8 cellular contexts compared by ENCODE assay signal in the genomic region with DNA sequence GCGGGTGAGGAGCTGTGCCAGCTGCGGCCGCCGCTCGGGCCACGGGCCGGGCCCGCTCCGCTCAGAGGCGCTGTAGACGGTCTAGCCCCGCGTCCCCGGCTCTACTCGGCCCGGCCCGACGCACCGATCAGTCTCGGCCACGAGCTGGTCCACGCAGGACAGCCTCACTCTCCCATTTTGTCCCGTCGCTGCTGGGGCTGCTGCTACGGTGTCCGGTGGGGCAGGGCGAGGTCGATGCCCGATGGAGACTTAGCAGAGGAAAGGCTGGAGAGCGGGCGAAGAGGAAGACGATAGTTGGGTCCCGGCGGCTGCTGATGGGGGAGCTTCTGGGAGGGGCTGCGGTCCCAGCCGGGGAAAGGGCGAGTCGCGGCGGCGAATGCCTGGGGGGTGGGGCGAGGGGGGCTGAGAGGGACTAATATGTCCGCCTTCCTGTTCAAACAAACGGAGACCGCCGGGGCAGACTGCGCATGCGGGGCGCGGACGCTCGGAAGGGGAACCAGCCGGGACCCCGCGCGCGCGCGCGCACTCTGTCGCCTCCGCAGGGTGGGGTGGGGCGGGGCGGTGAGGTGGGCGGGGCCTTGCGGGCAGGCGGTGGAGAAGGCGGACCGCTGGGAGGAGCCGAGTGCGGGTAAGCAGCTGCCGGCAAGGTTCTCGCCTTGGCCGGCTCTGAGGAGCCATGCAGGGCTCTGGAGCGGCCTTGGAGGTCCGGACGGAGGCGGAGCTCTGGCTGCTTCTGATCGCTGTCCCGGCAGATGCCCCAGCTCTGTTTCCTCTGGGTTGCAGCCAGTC. TPM values are rescaled to one million over a fixed set of nuclear protein-coding genes. Genes with fewer than 3 reads are reported as not detected.
DNase-seq lines count a peak whose midpoint lies in the region; ATAC-seq, FAIRE-seq and TF ChIP-seq lines count a peak whose summit lies in the region.

Gene ROCK1, minus strand, starts transcription at position 463 of the 789 bp plus-strand sequence. CDS start 903 bp downstream, outside the sequence.

- H3K36me3 ChIP-seq in GM06990 (ENCODE audit: control insufficient read depth, insufficient read depth, low read length), result no peaks in the 10 kb centered on the region
- no peaks in the 10 kb centered on the region for H3K36me3 ChIP-seq in neuronal stem cell (replicated peaks in 1 of 2; ENCODE audit: control insufficient read depth in 2 of 2, insufficient read depth in 2 of 2, low read length in 2 of 2)
- H3K36me3 ChIP-seq in subcutaneous abdominal adipose tissue (ENCODE audit: control insufficient read depth in 5 of 5, insufficient read depth in 5 of 5, low read length in 5 of 5), result no peaks in the 10 kb centered on the region

- H4K8ac ChIP-seq in neuronal stem cell (ENCODE audit: low read depth, low read length), result peak within 1 kb of the TSS; percentile 43

- peak within 1 kb of the TSS; percentile 93 for H2BK5ac ChIP-seq in neuronal stem cell (ENCODE audit: low read length)

- CTCF ChIA-PET in activated naive CD4-positive, alpha-beta T cell treated with anti-CD3 and anti-CD28 coated beads for 36 hours (lab: Charles Lee), result interaction anchor here (0.6 to 1.6 kb wide), 3 partner anchors 63 to 138 kb away, joined by 3 to 5 read pairs (median 3); no protein-coding TSS in a partner anchor

- peak within 1 kb of the TSS; percentile 100 for H3K18ac ChIP-seq in neuronal stem cell (ENCODE audit: low read length)

- TF ChIP-seq CTCF in GM06990 (IDR thresholded peaks at IDR 0.05; ENCODE audit: insufficient read depth, low read length, poor library complexity, severe bottlenecking) (no peak), NB4 (IDR thresholded peaks at IDR 0.05; ENCODE audit: low read depth, low read length) (no peak)

- H2BK12ac ChIP-seq in neuronal stem cell (ENCODE audit: low read length), result peak within 1 kb of the TSS; percentile 97

- H4K91ac ChIP-seq in neuronal stem cell (ENCODE audit: low read depth, low read length, poor library complexity), result no peak within 1 kb of the TSS

- H3K14ac ChIP-seq in neuronal stem cell (ENCODE audit: low read length), result peak within 1 kb of the TSS; percentile 99

- peak within 1 kb of the TSS; percentile 99 for H3K9ac ChIP-seq in neuronal stem cell (ENCODE audit: low read depth, low read length, poor library complexity)
- H3K9ac ChIP-seq in subcutaneous abdominal adipose tissue (ENCODE audit: low read length in 5 of 5), result peak within 1 kb of the TSS; percentile 85 to 97 (median 92)

- H3K4me2 ChIP-seq in neuronal stem cell (ENCODE audit: insufficient read depth, low read length, poor library complexity, severe bottlenecking), result peak within 1 kb of the TSS; percentile 87

- no peaks in the 10 kb centered on the region for H3K9me3 Mint-ChIP-seq in activated naive CD4-positive, alpha-beta T cell treated with anti-CD3 and anti-CD28 coated beads for 36 hours

- H3K27ac ChIP-seq in neuronal stem cell (replicated peaks; ENCODE audit: low read length) (peak within 1 kb of the TSS; percentile 97), subcutaneous abdominal adipose tissue (ENCODE audit: low read depth, low read length) (peak within 1 kb of the TSS; percentile 95)

- peaks cover 3 to 8% of the 10 kb centered on the region in 2 donors for H3K4me1 ChIP-seq in neuronal stem cell (ENCODE audit: control insufficient read depth in 2 of 2, insufficient read depth in 1 of 2, low read depth in 1 of 2, low read length in 2 of 2)
- H3K4me1 ChIP-seq in subcutaneous abdominal adipose tissue (ENCODE audit: control insufficient read depth in 5 of 5, insufficient read depth in 5 of 5, low read length in 5 of 5), result peaks cover 0 to 49% (median 37%) of the 10 kb centered on the region in 5 donors

- H3K4me1 Mint-ChIP-seq in activated naive CD4-positive, alpha-beta T cell treated with anti-CD3 and anti-CD28 coated beads for 36 hours (ENCODE audit: low read depth), result peaks cover 6% of the 10 kb centered on the region

- peak within 1 kb of the TSS; percentile 88 for H2AK5ac ChIP-seq in neuronal stem cell (ENCODE audit: low read depth, low read length)

- intact Hi-C loops in activated naive CD4-positive, alpha-beta T cell treated with anti-CD3 and anti-CD28 coated beads for 36 hours (cut with micrococcal nuclease), result loop anchor here (1.0 to 10.0 kb wide), 10 partner anchors 27 to 629 kb away; partner anchors contain the start of genes ESCO1, MIB1 and SNRPD1

- H3K9me3 ChIP-seq in neuronal stem cell (replicated peaks in 1 of 2; ENCODE audit: control insufficient read depth in 2 of 2, insufficient read depth in 1 of 2, low read depth in 1 of 2, low read length in 2 of 2) (no peaks in the 10 kb centered on the region), subcutaneous abdominal adipose tissue (ENCODE audit: control insufficient read depth in 5 of 5, low read length in 5 of 5) (no peaks in the 10 kb centered on the region)

- ATAC-seq in HG02571 (IDR thresholded peaks at IDR 0.05; ENCODE audit: unreplicated experiment), result peak; percentile 94

- no CpG with 5 or more reads among the region's 80 CpGs for WGBS in neuronal stem cell (ENCODE audit: extremely low coverage in 2 of 2, insufficient read length in 2 of 2, insufficient replicate concordance in 1 of 2), 2 donors

- H3K36me3 Mint-ChIP-seq in activated naive CD4-positive, alpha-beta T cell treated with anti-CD3 and anti-CD28 coated beads for 36 hours (ENCODE audit: low read depth), result peaks cover 3% of the 10 kb centered on the region

- peak within 1 kb of the TSS; percentile 93 for H3K4ac ChIP-seq in neuronal stem cell (ENCODE audit: low read length)

- H3K4me3 ChIP-seq in GM06990 (replicated peaks; ENCODE audit: low read depth, low read length) (peak within 1 kb of the TSS; percentile 91), NB4 (ENCODE audit: low read depth, low read length) (peak within 1 kb of the TSS; percentile 97), neuronal stem cell (ENCODE audit: low read length in 2 of 2) (peak within 1 kb of the TSS; percentile 93 to 100), subcutaneous abdominal adipose tissue (ENCODE audit: low read depth in 1 of 5, low read length in 5 of 5) (peak within 1 kb of the TSS; percentile 90 to 99 (median 98))

- peak within 1 kb of the TSS; percentile 98 for H2BK15ac ChIP-seq in neuronal stem cell (ENCODE audit: low read length)

- no peaks in the 10 kb centered on the region for H3K27me3 Mint-ChIP-seq in activated naive CD4-positive, alpha-beta T cell treated with anti-CD3 and anti-CD28 coated beads for 36 hours (ENCODE audit: low read depth)

- no peak for FAIRE-seq in frontal cortex (lab: Jason Lieb, UNC)

- H3K4me3 Mint-ChIP-seq in activated naive CD4-positive, alpha-beta T cell treated with anti-CD3 and anti-CD28 coated beads for 36 hours, result no peak within 1 kb of the TSS

- TF ChIP-seq POLR2A in NB4 (IDR thresholded peaks at IDR 0.05; ENCODE audit: extremely low read depth, insufficient read length), result no peak

- H3K23ac ChIP-seq in neuronal stem cell (ENCODE audit: low read depth, low read length, poor library complexity), result peak within 1 kb of the TSS; percentile 98

- peak within 1 kb of the TSS; percentile 93 for H3K27ac Mint-ChIP-seq in activated naive CD4-positive, alpha-beta T cell treated with anti-CD3 and anti-CD28 coated beads for 36 hours

- DNase-seq in GM06990 (ENCODE audit: extremely low read depth, insufficient read length), result peak; percentile 99
- peak; percentile 96 for DNase-seq in NB4 (ENCODE audit: low read depth)
- peak; percentile 94 for DNase-seq in SK-N-DZ (ENCODE audit: low spot score)
- DNase-seq in activated naive CD4-positive, alpha-beta T cell treated with anti-CD3 and anti-CD28 coated beads for 36 hours, result peak; percentile 98
- DNase-seq in frontal cortex (ENCODE audit: low spot score in 2 of 2), result peak; percentile 90 to 91
- peak; percentile 97 for DNase-seq in neuronal stem cell (ENCODE audit: low spot score)

- H3K27me3 ChIP-seq in GM06990 (replicated peaks; ENCODE audit: control insufficient read depth, insufficient read depth, low read length), result no peaks in the 10 kb centered on the region
- peaks cover 0 to 12% (median 2%) of the 10 kb centered on the region in 3 experiments for H3K27me3 ChIP-seq in neuronal stem cell (ENCODE audit: control insufficient read depth in 3 of 3, insufficient read depth in 3 of 3, low read depth in 1 of 3, low read length in 3 of 3)
- no peaks in the 10 kb centered on the region for H3K27me3 ChIP-seq in subcutaneous abdominal adipose tissue (ENCODE audit: control insufficient read depth in 5 of 5, insufficient read depth in 4 of 5, low read length in 5 of 5)

- peaks cover 7% of the 10 kb centered on the region for H3K79me1 ChIP-seq in neuronal stem cell (ENCODE audit: low read depth, low read length)

- H2AFZ ChIP-seq in neuronal stem cell (ENCODE audit: low read length), result peak within 1 kb of the TSS; percentile 98

- peak within 1 kb of the TSS; percentile 94 for H2BK120ac ChIP-seq in neuronal stem cell (ENCODE audit: low read depth, low read length)

RNA-seq across cellular contexts. Expression of gene ROCK1, which starts in this region (rescaled TPM):
- 8.7 and 10.0 TPM in 2 replicates for polyA plus RNA-seq in SK-N-DZ (2014; cell fraction: cytosol; rRNA removed)
- polyA plus RNA-seq in SK-N-DZ (2014; cell fraction: nucleus; rRNA removed), result 13.8 and 17.8 TPM in 2 replicates
- 10 to 100 TPM; 49.8 to 51.5 TPM for total RNA-seq in activated naive CD4-positive, alpha-beta T cell treated with anti-CD3 and anti-CD28 coated beads for 36 hours
- 40.4 TPM for total RNA-seq in frontal cortex
- polyA plus RNA-seq in neuronal stem cell (2013, experiment 1 of 2), result 32.4 TPM
- polyA plus RNA-seq in neuronal stem cell (2013, experiment 2 of 2), result 36.2 TPM

Comparison
In these comparisons a context has a peak if more than half of its experiments do, and no peak if none do; other contexts are left out.
1. Peak in every context shown above with its lines: DNase-seq, ATAC-seq, H3K4me3 ChIP-seq and H3K27ac ChIP-seq.